In the genomic region with DNA sequence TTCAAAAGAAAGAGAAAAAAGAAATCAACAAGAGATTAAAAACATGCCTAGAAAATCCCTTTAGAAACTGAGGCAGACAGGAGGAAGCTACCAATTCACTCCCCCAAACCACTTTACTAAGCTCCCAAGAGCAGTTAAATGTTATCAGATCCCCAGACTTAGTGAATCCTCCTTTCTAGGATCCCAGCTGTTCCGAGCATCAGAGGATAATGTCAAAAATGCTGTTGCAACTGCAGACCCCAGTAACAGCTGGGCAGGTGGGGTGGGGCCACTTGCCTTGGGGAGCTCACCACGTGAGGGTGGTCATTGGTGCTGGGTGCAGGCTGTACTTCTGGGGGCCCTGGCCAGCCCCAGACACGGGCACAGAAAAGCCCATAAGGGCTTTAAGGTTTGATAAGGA, we compare ENCODE assay signal across 21 cellular contexts. TPM values are rescaled to one million over a fixed set of nuclear protein-coding genes. Genes with fewer than 3 reads are reported as not detected.
A peak's percentile ranks its signal among the peaks of the same experiment; 100 is the strongest.
DNase-seq lines count a peak whose midpoint lies in the region; ATAC-seq, FAIRE-seq and TF ChIP-seq lines count a peak whose summit lies in the region.
"Had no signal": no experiment of that assay in that cellular context is flagged by ENCODE, and none has a peak within 500 bp of the region (broad histone marks: within the 10 kb centered on the region; RNA-seq: fewer than 3 reads in every experiment).

No MANE protein-coding gene starts in this region.

- H3K36me3 ChIP-seq in Karpas-422 (ENCODE audit: insufficient read depth, low read length) (peaks cover 12% of the 10 kb centered on the region; the same call in 1 of the 2 replicates), K562 (ENCODE audit: control insufficient read depth, insufficient read depth, low read length) (no peaks in the 10 kb centered on the region), neuronal stem cell (replicated peaks in 1 of 2; ENCODE audit: control insufficient read depth in 2 of 2, insufficient read depth in 2 of 2, low read length in 2 of 2) (no peaks in the 10 kb centered on the region)

- no peak for TF ChIP-seq POLR2A in K562 (conservative IDR thresholded peaks at IDR 0.05)

- H3K79me1 ChIP-seq in neuronal stem cell (ENCODE audit: low read depth, low read length) = no peaks in the 10 kb centered on the region

- peaks cover 100% of the 10 kb centered on the region for H3K4me1 ChIP-seq in Karpas-422 (ENCODE audit: low read length)
- H3K4me1 ChIP-seq in K562 (replicated peaks in 1 of 2; ENCODE audit: control insufficient read depth in 2 of 2, insufficient read depth in 2 of 2, low read length in 2 of 2) = peaks cover 0 to 3% of the 10 kb centered on the region in 2 experiments; a peak in 1 of 5 replicates
- H3K4me1 ChIP-seq in neuronal stem cell (ENCODE audit: control insufficient read depth in 2 of 2, insufficient read depth in 1 of 2, low read depth in 1 of 2, low read length in 2 of 2) = peaks cover 0 to 16% of the 10 kb centered on the region in 2 donors
- H3K4me1 ChIP-seq: A549 had no signal

- H3K4ac ChIP-seq in neuronal stem cell (ENCODE audit: low read length) = no peak overlapping the region

- BruUV-seq in K562 (replicated peaks; lab: Mats Ljungman, UMichigan) = no TSS peak

- no peaks in the 10 kb centered on the region for H4K20me1 ChIP-seq in Karpas-422 (ENCODE audit: insufficient read depth, low read depth, low read length)
- H4K20me1 ChIP-seq in K562 (replicated peaks; ENCODE audit: control insufficient read depth, insufficient read depth, low read length) = peaks cover 45% of the 10 kb centered on the region

- intact Hi-C loops in K562 (cut with micrococcal nuclease) = no loop called here

- H2BK12ac ChIP-seq in neuronal stem cell (ENCODE audit: low read length) = no peak overlapping the region

- H3K79me2 ChIP-seq in Karpas-422 (ENCODE audit: low read length) (peaks cover 94% of the 10 kb centered on the region), K562 (ENCODE audit: control insufficient read depth, insufficient read depth, low read length) (no peaks in the 10 kb centered on the region; the same call in 2 of the 3 replicates)

- CTCF ChIA-PET in K562 (lab: Yijun Ruan, JAX; ENCODE audit: low intra/inter-chr PET ratio) = no interaction called here

- no peak overlapping the region for H4K91ac ChIP-seq in neuronal stem cell (ENCODE audit: low read depth, low read length, poor library complexity)

- H3K27ac ChIP-seq in Karpas-422 (ENCODE audit: low read length) (peak overlapping the region; percentile 98), K562 (ENCODE audit: extremely low read depth, low read depth, low read length) (no peak overlapping the region), neuronal stem cell (replicated peaks; ENCODE audit: low read length) (no peak overlapping the region)
- H3K27ac ChIP-seq: 22Rv1, A549, C4-2B, HL-60 had no signal

- TF ChIP-seq EP300 in K562 (IDR thresholded peaks at IDR 0.05; ENCODE audit: low read length) = no peak

- peak overlapping the region; percentile 60; the same call in 1 of the 2 replicates for H3K4me3 ChIP-seq in Karpas-422 (ENCODE audit: low read length)
- H3K4me3 ChIP-seq in K562 = no peak overlapping the region
- no peak overlapping the region for H3K4me3 ChIP-seq in neuronal stem cell (ENCODE audit: low read length in 2 of 2)
- H3K4me3 ChIP-seq: A549 had no signal

- no peak overlapping the region for H2BK5ac ChIP-seq in neuronal stem cell (ENCODE audit: low read length)

- H4K8ac ChIP-seq in neuronal stem cell (ENCODE audit: low read depth, low read length) = no peak overlapping the region

- no peak overlapping the region for H2AFZ ChIP-seq in Karpas-422 (ENCODE audit: low read length)
- H2AFZ ChIP-seq in K562 (ENCODE audit: low read depth, low read length) = no peak overlapping the region
- H2AFZ ChIP-seq in neuronal stem cell (ENCODE audit: low read length) = no peak overlapping the region

- no peak for TF ChIP-seq CTCF in K562 (IDR thresholded peaks at IDR 0.05 in 2 of 3, conservative IDR thresholded peaks at IDR 0.05 in 1 of 3; ENCODE audit: insufficient read depth in 2 of 3, low read depth in 1 of 3, low read length in 3 of 3)

- no peak overlapping the region for H2BK120ac ChIP-seq in neuronal stem cell (ENCODE audit: low read depth, low read length)

- no peak for TF ChIP-seq RAD21 in K562 (CRISPR knock-in tag; conservative IDR thresholded peaks at IDR 0.05 in 1 of 2, IDR thresholded peaks at IDR 0.05 in 1 of 2)

- no peaks in the 10 kb centered on the region for H3K9me2 ChIP-seq in Karpas-422 (replicated peaks; ENCODE audit: insufficient read depth, low read length)

- no peak for ATAC-seq in K562
- ATAC-seq: A549 had no signal

- H2BK15ac ChIP-seq in neuronal stem cell (ENCODE audit: low read length) = no peak overlapping the region

- 20% methylated on average over 3 of the region's 3 CpGs for WGBS in K562 (ENCODE audit: insufficient coverage, low coverage, missing lambda C conversion rate)
- no CpG with 5 or more reads among the region's 3 CpGs for WGBS in neuronal stem cell (ENCODE audit: extremely low coverage in 2 of 2, insufficient read length in 2 of 2, insufficient replicate concordance in 1 of 2), 2 donors

- DNase-seq in Karpas-422 (peak; percentile 49), NCI-H82 (lab: John Stamatoyannopoulos, UW) (peak; percentile 66), K562 (ENCODE audit: extremely low read depth in 1 of 4, low spot score in 3 of 4) (no peak), neuronal stem cell (ENCODE audit: low spot score) (no peak), COR-L47 (lab: John Stamatoyannopoulos, UW) (no peak), RPMI8226 (no peak), ureter (ENCODE audit: low spot score) (no peak)
- DNase-seq in stimulated activated CD4-positive, alpha-beta T cell treated with anti-CD3 and anti-CD28 coated beads, Interleukin-15, amount 100 ng/mL, for 24 hours = no peak
- DNase-seq: AML-193; CD4-positive, alpha-beta T cell; DMS153; DMS79; GDM1; H9 had no signal

- H3K27me3 ChIP-seq in Karpas-422 (ENCODE audit: low read length) (no peaks in the 10 kb centered on the region), K562 (ENCODE audit: control insufficient read depth in 2 of 2, insufficient read depth in 2 of 2, low read length in 2 of 2) (peaks cover 0 to 5% of the 10 kb centered on the region in 2 experiments; a peak in 1 of 5 replicates), neuronal stem cell (ENCODE audit: control insufficient read depth in 3 of 3, insufficient read depth in 3 of 3, low read depth in 1 of 3, low read length in 3 of 3) (no peaks in the 10 kb centered on the region)

- H3K14ac ChIP-seq in neuronal stem cell (ENCODE audit: low read length) = no peak overlapping the region

- no peaks in the 10 kb centered on the region for H3K9me3 ChIP-seq in Karpas-422 (ENCODE audit: low read length)
- H3K9me3 ChIP-seq in K562 (replicated peaks; ENCODE audit: control insufficient read depth, insufficient read depth, low read depth, low read length) = no peaks in the 10 kb centered on the region
- no peaks in the 10 kb centered on the region for H3K9me3 ChIP-seq in neuronal stem cell (replicated peaks in 1 of 2; ENCODE audit: control insufficient read depth in 2 of 2, insufficient read depth in 1 of 2, low read depth in 1 of 2, low read length in 2 of 2)
- H3K9me3 ChIP-seq: A549 had no signal

- H3K4me2 ChIP-seq in Karpas-422 (ENCODE audit: low read depth, low read length, poor library complexity, severe bottlenecking) (peak overlapping the region; percentile 76), K562 (ENCODE audit: insufficient read depth, low read length) (no peak overlapping the region), neuronal stem cell (ENCODE audit: insufficient read depth, low read length, poor library complexity, severe bottlenecking) (no peak overlapping the region)
- H3K4me2 ChIP-seq: A549 had no signal

- FAIRE-seq in K562 (lab: Jason Lieb, UNC) = no peak
- FAIRE-seq: A549, GM12892, GM18507, H1 had no signal

- H3K18ac ChIP-seq in neuronal stem cell (ENCODE audit: low read length) = no peak overlapping the region

- POLR2A ChIA-PET in K562 (lab: Yijun Ruan, JAX) = interaction anchor here (0.6 to 1.0 kb wide), 5 partner anchors 8 to 257 kb away, joined by 3 read pairs; no protein-coding TSS in a partner anchor

- in situ Hi-C loops in K562 (cut with MboI) = no loop called here

- peak overlapping the region; percentile 9 for H3K23ac ChIP-seq in neuronal stem cell (ENCODE audit: low read depth, low read length, poor library complexity)

- peak overlapping the region; percentile 77 for H3K9ac ChIP-seq in Karpas-422 (ENCODE audit: low read length)
- no peak overlapping the region for H3K9ac ChIP-seq in K562 (ENCODE audit: insufficient read depth in 1 of 2, low read depth in 2 of 2, low read length in 2 of 2)
- no peak overlapping the region for H3K9ac ChIP-seq in neuronal stem cell (ENCODE audit: low read depth, low read length, poor library complexity)

- no peaks in the 10 kb centered on the region for H3K9me1 ChIP-seq in K562 (ENCODE audit: control insufficient read depth, insufficient read depth, low read length)

- no peak overlapping the region for H2AK5ac ChIP-seq in neuronal stem cell (ENCODE audit: low read depth, low read length)

RNA-seq across cellular contexts. Expression of a gene that starts 9.1 kb away (rescaled TPM):
- 59.3 and 70.7 TPM in 2 replicates for total RNA-seq in Karpas-422 (2014; rRNA removed; shearing (Covaris generic); ENCODE audit: low replicate concordance)
- 5.8 and 16.8 TPM in 2 replicates for total RNA-seq in K562 (2011; cell fraction: chromatin; rRNA removed; ENCODE audit: low replicate concordance)
- total RNA-seq in K562 (2011; cell fraction: nucleolus; rRNA removed) = 17.5 and 24.3 TPM in 2 replicates
- 15.8 and 20.2 TPM in 2 replicates for total RNA-seq in K562 (2011; cell fraction: nucleoplasm; rRNA removed)
- total RNA-seq in K562 (2014; rRNA removed) (14.1 and 16.0 TPM in 2 replicates), K562 (2014; rRNA removed; fragmentation: Illumina TruSeq; extraction: Trizol) (4.5 and 5.8 TPM in 2 replicates), K562 (2015; rRNA removed; fragmentation: Illumina TruSeq; extraction: Trizol) (9.8 and 10.8 TPM in 2 replicates), K562 (2021) (13.1 and 13.3 TPM in 2 replicates), ureter (9.2 TPM)
- polyA plus RNA-seq in K562 (2011; rRNA removed) (12.1 and 16.9 TPM in 2 replicates), K562 (2014; fragmentation: Illumina TruSeq; extraction: Trizol) (10.3 and 13.5 TPM in 2 replicates), K562 (2014; fragmentation: Nextera tagmentation; extraction: Ambion mirVana) (1 to 10 TPM in 1 of 2 experiments, under 1 TPM in 1; 0.65 to 1.1 TPM), K562 (2014; rRNA removed) (11.9 and 13.9 TPM in 2 replicates)
- 20.8 and 35.7 TPM in 2 replicates for polyA plus RNA-seq in K562 (2011; cell fraction: cytosol; rRNA removed)
- polyA plus RNA-seq in K562 (2011; cell fraction: nucleus; rRNA removed) = 10.2 and 14.5 TPM in 2 replicates
- 12.2 and 18.6 TPM in 2 replicates for polyA plus RNA-seq in K562 (2012)
- 7.0 and 10.0 TPM in 2 replicates for polyA minus RNA-seq in K562 (2011; rRNA and poly(A)+ RNA removed)
- 9.9 and 10.3 TPM in 2 replicates for polyA minus RNA-seq in K562 (2011; cell fraction: cytosol; rRNA and poly(A)+ RNA removed)
- polyA minus RNA-seq in K562 (2011; cell fraction: nucleus; rRNA and poly(A)+ RNA removed) = 3.1 and 5.0 TPM in 2 replicates
- polyA plus RNA-seq in neuronal stem cell (2013, experiment 1 of 2) = 21.8 TPM
- 21.6 TPM for polyA plus RNA-seq in neuronal stem cell (2013, experiment 2 of 2)

Comparison
In these comparisons a context has a peak if more than half of its experiments do, and no peak if none do; other contexts are left out.
1. DNase-seq: peak in Karpas-422 (single experiment) and NCI-H82 (single experiment); none in K562 (0 of 4), neuronal stem cell (single experiment), COR-L47 (single experiment), RPMI8226 (single experiment), ureter (single experiment) and stimulated activated CD4-positive, alpha-beta T cell treated with anti-CD3 and anti-CD28 coated beads, Interleukin-15, amount 100 ng/mL, for 24 hours (single experiment).